8 cellular contexts compared by ENCODE assay signal in genomic region chr6:30717129-30717844, GRCh38. TPM values are rescaled to one million over a fixed set of nuclear protein-coding genes. Genes with fewer than 3 reads are reported as not detected.
DNase-seq lines count a peak whose midpoint lies in the region; ATAC-seq and TF ChIP-seq lines count a peak whose summit lies in the region.

MDC1 (minus strand) TSS chr6:30717281; CDS start chr6:30715175, 2,106 bp downstream.

- peaks cover 83% of the 10 kb centered on the region for H3K36me3 Mint-ChIP-seq in activated T-cell treated with anti-CD3 and anti-CD28 coated beads, Interleukin-2, amount 50 U/mL, for 24 hours (ENCODE audit: low read depth)

- H3K9me3 ChIP-seq in mucosa of rectum (ENCODE audit: control insufficient read depth in 2 of 2, low read length in 2 of 2), result no peaks in the 10 kb centered on the region

- H3K27me3 ChIP-seq in mucosa of rectum (ENCODE audit: control insufficient read depth in 2 of 2, insufficient read depth in 2 of 2, low read length in 2 of 2), result no peaks in the 10 kb centered on the region

- peak; percentile 98 for DNase-seq in DMS53 treated with DMSO at 0.1 percent for 48 hours (lab: John Stamatoyannopoulos, UW; ENCODE audit: unreplicated experiment)
- peak; percentile 100 for DNase-seq in KBM-7
- DNase-seq in activated T-cell treated with anti-CD3 and anti-CD28 coated beads, Interleukin-2, amount 50 U/mL, for 24 hours, result peak; percentile 98
- peak; percentile 96 for DNase-seq in epithelial cell of proximal tubule (ENCODE audit: low read depth)
- DNase-seq in stimulated activated CD8-positive, alpha-beta memory T cell treated with anti-CD3 and anti-CD28 coated beads, Interleukin-4, amount 100 ng/mL, for 48 hours, result peak; percentile 99

- H3K9me3 Mint-ChIP-seq in activated T-cell treated with anti-CD3 and anti-CD28 coated beads, Interleukin-2, amount 50 U/mL, for 24 hours, result peaks cover 2% of the 10 kb centered on the region

- H3K4me1 ChIP-seq in mucosa of rectum (ENCODE audit: control insufficient read depth in 2 of 2, insufficient read depth in 2 of 2, low read length in 2 of 2), result peaks cover 10 to 25% of the 10 kb centered on the region in 2 donors

- peak within 1 kb of the TSS; percentile 96 for H3K27ac Mint-ChIP-seq in activated T-cell treated with anti-CD3 and anti-CD28 coated beads, Interleukin-2, amount 50 U/mL, for 24 hours

- H3K27ac ChIP-seq in mucosa of rectum (ENCODE audit: low read depth in 2 of 2, low read length in 2 of 2), result peak within 1 kb of the TSS; percentile 91 to 93

- H3K4me3 ChIP-seq in epithelial cell of proximal tubule (ENCODE audit: low read depth, low read length), result peak within 1 kb of the TSS; percentile 81
- peak within 1 kb of the TSS; percentile 76 to 89 for H3K4me3 ChIP-seq in mucosa of rectum (ENCODE audit: low read length in 2 of 2)

- peak within 1 kb of the TSS; percentile 72 to 82 for H3K9ac ChIP-seq in mucosa of rectum (ENCODE audit: low read depth in 1 of 2, low read length in 2 of 2)

- TF ChIP-seq CTCF in epithelial cell of proximal tubule (conservative IDR thresholded peaks at IDR 0.05; ENCODE audit: low read depth, low read length), result peak; percentile 40

- no peaks in the 10 kb centered on the region for H3K27me3 Mint-ChIP-seq in activated T-cell treated with anti-CD3 and anti-CD28 coated beads, Interleukin-2, amount 50 U/mL, for 24 hours

- H3K4me3 Mint-ChIP-seq in activated T-cell treated with anti-CD3 and anti-CD28 coated beads, Interleukin-2, amount 50 U/mL, for 24 hours, result peak within 1 kb of the TSS; percentile 99

- in situ Hi-C loops in KBM-7 (cut with MboI; ENCODE audit: low pct_unique_long_range_greater_than_20kb, low sequenced_read_pairs), result no loop called here

- H3K36me3 ChIP-seq in mucosa of rectum (ENCODE audit: control insufficient read depth in 2 of 2, insufficient read depth in 2 of 2, low read length in 2 of 2), result peaks cover 8 to 14% of the 10 kb centered on the region in 2 donors

- peak; percentile 57 for ATAC-seq in GM21717 (IDR thresholded peaks at IDR 0.05; ENCODE audit: unreplicated experiment)

- peaks cover 47% of the 10 kb centered on the region for H3K4me1 Mint-ChIP-seq in activated T-cell treated with anti-CD3 and anti-CD28 coated beads, Interleukin-2, amount 50 U/mL, for 24 hours (ENCODE audit: low read depth)

TF ChIP-seq in PFSK-1, 5 proteins besides CTCF, POLR2A, EP300 and RAD21:
- TF ChIP-seq TAF1 (IDR thresholded peaks at IDR 0.05; ENCODE audit: borderline replicate concordance, insufficient read depth, low read length), result peak; percentile 85
- TF ChIP-seq SIN3A (IDR thresholded peaks at IDR 0.05; ENCODE audit: borderline replicate concordance, insufficient read depth, low read length), result 0 out of 2 replicates have a peak, but pooled peaks have one; percentile 69
- peak in 1 of 2 experiments; percentile 3; a peak in 1 of 4 replicates for TF ChIP-seq REST (IDR thresholded peaks at IDR 0.05; ENCODE audit: insufficient read depth in 1 of 2, low read depth in 2 of 2, low read length in 2 of 2)
- no peak for TF ChIP-seq FOXP2 (optimal IDR thresholded peaks at IDR 0.05; ENCODE audit: borderline replicate concordance, extremely low read depth, extremely low read length, insufficient read depth)
- TF ChIP-seq POLR2AphosphoS5 (IDR thresholded peaks at IDR 0.05; ENCODE audit: low read depth, low read length), result peak; percentile 77

RNA-seq across cellular contexts. Expression of gene MDC1, which starts in this region (rescaled TPM):
- polyA plus RNA-seq in PFSK-1 (2012; ENCODE audit: insufficient read length, low read depth), result 42.5 TPM
- 11.4 and 20.7 TPM in 2 replicates for total RNA-seq in epithelial cell of proximal tubule

Comparison
In these comparisons a context has a peak if more than half of its experiments do, and no peak if none do; other contexts are left out.
1. Peak in every context shown above with its lines: DNase-seq, ATAC-seq, H3K4me3 ChIP-seq and H3K27ac ChIP-seq.